In the genomic region with DNA sequence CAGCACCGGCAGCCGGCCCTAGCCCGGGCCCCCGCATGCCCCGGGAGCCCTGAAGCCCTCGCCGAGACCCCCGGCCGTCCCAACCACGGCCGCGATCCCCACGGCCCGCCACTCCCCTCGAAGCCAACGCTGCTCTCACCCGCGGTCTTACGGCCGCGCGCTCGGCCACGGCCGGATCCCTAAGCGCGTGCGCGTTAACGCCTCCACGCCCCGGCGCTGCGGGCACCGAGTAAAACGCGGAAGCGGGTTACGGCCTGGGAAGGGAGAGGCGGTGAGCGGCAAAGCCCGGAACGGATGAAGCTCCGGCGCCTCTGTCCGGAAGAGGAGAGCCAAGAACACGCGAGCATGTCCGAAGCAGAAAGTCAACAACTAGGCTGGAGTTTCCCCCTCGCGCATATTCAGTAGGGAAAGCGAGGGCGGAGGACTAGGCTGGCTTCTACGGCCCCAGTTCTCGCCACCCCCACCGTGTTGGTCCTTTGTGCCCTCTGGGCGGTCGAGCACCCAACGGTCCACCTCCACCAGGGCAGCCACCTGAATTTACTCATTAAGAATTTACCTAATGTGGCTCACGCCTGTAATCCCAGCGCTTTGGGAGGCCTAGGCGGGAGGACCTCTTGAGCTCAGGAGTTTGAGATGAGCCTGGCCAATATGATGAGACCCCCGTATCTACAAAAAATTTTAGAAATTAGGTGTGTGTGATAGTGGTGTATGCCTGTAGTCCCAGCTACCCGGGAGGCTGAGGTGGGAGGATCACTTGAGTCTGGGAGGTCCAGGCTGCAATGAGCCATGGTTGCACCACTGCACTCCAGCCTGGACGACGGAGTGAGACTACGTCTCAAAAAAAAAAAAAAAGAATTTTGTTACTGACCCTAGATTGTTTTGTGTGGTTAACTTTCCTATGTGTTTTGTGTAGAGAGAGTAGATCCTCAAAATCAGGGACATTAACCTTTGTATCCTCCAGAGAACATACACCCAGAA, we compare ENCODE assay signal across 1 cellular context.
TF ChIP-seq lines count a peak whose summit lies in the region.

A gene (minus strand): TSS at position 169 of the 978 bp plus-strand sequence. CDS start 1,177 bp downstream, outside the sequence.

TF ChIP-seq in HepG2, 621 proteins besides CTCF, POLR2A, EP300 and RAD21 (continued from another document and continues in another):
- TF ChIP-seq, protein P1, sequence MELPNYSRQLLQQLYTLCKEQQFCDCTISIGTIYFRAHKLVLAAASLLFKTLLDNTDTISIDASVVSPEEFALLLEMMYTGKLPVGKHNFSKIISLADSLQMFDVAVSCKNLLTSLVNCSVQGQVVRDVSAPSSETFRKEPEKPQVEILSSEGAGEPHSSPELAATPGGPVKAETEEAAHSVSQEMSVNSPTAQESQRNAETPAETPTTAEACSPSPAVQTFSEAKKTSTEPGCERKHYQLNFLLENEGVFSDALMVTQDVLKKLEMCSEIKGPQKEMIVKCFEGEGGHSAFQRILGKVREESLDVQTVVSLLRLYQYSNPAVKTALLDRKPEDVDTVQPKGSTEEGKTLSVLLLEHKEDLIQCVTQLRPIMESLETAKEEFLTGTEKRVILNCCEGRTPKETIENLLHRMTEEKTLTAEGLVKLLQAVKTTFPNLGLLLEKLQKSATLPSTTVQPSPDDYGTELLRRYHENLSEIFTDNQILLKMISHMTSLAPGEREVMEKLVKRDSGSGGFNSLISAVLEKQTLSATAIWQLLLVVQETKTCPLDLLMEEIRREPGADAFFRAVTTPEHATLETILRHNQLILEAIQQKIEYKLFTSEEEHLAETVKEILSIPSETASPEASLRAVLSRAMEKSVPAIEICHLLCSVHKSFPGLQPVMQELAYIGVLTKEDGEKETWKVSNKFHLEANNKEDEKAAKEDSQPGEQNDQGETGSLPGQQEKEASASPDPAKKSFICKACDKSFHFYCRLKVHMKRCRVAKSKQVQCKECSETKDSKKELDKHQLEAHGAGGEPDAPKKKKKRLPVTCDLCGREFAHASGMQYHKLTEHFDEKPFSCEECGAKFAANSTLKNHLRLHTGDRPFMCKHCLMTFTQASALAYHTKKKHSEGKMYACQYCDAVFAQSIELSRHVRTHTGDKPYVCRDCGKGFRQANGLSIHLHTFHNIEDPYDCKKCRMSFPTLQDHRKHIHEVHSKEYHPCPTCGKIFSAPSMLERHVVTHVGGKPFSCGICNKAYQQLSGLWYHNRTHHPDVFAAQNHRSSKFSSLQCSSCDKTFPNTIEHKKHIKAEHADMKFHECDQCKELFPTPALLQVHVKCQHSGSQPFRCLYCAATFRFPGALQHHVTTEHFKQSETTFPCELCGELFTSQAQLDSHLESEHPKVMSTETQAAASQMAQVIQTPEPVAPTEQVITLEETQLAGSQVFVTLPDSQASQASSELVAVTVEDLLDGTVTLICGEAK (IDR thresholded peaks at IDR 0.05) = no peak
- TF ChIP-seq, protein P1 (CRISPR knock-in tag; IDR thresholded peaks at IDR 0.05) = peak; percentile 87
- TF ChIP-seq, protein P2, sequence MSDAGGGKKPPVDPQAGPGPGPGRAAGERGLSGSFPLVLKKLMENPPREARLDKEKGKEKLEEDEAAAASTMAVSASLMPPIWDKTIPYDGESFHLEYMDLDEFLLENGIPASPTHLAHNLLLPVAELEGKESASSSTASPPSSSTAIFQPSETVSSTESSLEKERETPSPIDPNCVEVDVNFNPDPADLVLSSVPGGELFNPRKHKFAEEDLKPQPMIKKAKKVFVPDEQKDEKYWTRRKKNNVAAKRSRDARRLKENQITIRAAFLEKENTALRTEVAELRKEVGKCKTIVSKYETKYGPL (CRISPR knock-in tag; IDR thresholded peaks at IDR 0.05) = peak; percentile 58; the same call in 1 of the 2 replicates
- TF ChIP-seq ZFP36L2 (CRISPR knock-in tag; IDR thresholded peaks at IDR 0.05) (0 out of 2 replicates have a peak, but pooled peaks have one; percentile 87), HNRNPLL (IDR thresholded peaks at IDR 0.05; ENCODE audit: low read depth, low read length, poor library complexity, severe bottlenecking) (peak; percentile 86), TOPORS (CRISPR knock-in tag; IDR thresholded peaks at IDR 0.05) (peak; percentile 99), STAT5B (CRISPR knock-in tag; IDR thresholded peaks at IDR 0.05) (peak; percentile 95; the same call in 1 of the 2 replicates), HDAC6 (IDR thresholded peaks at IDR 0.05; ENCODE audit: low read depth, low read length) (no peak), POGZ (CRISPR knock-in tag; IDR thresholded peaks at IDR 0.05) (peak; percentile 98), IKZF1 (IDR thresholded peaks at IDR 0.05) (no peak), HDAC1 (CRISPR knock-in tag; IDR thresholded peaks at IDR 0.05) (peak; percentile 98), ZNF101 (CRISPR knock-in tag; IDR thresholded peaks at IDR 0.05; ENCODE audit: borderline replicate concordance, low read depth) (peak; percentile 87; the same call in 1 of the 2 replicates), HOXA5 (CRISPR knock-in tag; IDR thresholded peaks at IDR 0.05) (peak; percentile 98), NR2C2 (CRISPR knock-in tag; IDR thresholded peaks at IDR 0.05; ENCODE audit: borderline replicate concordance) (peak; percentile 76)
- TF ChIP-seq, protein P3, sequence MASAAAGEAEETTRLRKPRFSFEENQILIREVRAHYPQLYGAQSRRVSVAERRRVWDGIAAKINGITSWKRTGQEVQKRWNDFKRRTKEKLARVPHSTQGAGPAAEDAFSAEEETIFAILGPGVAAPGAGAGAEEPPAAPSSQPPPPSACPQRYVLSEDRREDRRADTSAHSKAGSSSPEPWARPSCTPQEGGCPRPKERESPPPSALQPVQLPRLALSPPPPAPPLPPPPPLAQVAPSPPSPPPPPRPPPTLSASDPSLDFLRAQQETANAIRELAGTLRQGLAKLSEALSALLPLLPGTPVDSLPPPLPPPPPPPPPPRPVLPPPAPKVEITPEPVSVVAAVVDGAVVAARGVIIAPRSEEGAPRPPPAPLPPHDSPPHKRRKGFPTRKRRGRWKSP (CRISPR knock-in tag; IDR thresholded peaks at IDR 0.05) = peak; percentile 94
- TF ChIP-seq, protein P4, sequence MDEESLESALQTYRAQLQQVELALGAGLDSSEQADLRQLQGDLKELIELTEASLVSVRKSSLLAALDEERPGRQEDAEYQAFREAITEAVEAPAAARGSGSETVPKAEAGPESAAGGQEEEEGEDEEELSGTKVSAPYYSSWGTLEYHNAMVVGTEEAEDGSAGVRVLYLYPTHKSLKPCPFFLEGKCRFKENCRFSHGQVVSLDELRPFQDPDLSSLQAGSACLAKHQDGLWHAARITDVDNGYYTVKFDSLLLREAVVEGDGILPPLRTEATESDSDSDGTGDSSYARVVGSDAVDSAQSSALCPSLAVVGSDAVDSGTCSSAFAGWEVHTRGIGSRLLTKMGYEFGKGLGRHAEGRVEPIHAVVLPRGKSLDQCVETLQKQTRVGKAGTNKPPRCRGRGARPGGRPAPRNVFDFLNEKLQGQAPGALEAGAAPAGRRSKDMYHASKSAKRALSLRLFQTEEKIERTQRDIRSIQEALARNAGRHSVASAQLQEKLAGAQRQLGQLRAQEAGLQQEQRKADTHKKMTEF (CRISPR knock-in tag; IDR thresholded peaks at IDR 0.05) = peak; percentile 98
- TF ChIP-seq, protein P5, sequence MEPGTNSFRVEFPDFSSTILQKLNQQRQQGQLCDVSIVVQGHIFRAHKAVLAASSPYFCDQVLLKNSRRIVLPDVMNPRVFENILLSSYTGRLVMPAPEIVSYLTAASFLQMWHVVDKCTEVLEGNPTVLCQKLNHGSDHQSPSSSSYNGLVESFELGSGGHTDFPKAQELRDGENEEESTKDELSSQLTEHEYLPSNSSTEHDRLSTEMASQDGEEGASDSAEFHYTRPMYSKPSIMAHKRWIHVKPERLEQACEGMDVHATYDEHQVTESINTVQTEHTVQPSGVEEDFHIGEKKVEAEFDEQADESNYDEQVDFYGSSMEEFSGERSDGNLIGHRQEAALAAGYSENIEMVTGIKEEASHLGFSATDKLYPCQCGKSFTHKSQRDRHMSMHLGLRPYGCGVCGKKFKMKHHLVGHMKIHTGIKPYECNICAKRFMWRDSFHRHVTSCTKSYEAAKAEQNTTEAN (CRISPR knock-in tag; conservative IDR thresholded peaks at IDR 0.05) = peak; percentile 78
- TF ChIP-seq, protein P6, sequence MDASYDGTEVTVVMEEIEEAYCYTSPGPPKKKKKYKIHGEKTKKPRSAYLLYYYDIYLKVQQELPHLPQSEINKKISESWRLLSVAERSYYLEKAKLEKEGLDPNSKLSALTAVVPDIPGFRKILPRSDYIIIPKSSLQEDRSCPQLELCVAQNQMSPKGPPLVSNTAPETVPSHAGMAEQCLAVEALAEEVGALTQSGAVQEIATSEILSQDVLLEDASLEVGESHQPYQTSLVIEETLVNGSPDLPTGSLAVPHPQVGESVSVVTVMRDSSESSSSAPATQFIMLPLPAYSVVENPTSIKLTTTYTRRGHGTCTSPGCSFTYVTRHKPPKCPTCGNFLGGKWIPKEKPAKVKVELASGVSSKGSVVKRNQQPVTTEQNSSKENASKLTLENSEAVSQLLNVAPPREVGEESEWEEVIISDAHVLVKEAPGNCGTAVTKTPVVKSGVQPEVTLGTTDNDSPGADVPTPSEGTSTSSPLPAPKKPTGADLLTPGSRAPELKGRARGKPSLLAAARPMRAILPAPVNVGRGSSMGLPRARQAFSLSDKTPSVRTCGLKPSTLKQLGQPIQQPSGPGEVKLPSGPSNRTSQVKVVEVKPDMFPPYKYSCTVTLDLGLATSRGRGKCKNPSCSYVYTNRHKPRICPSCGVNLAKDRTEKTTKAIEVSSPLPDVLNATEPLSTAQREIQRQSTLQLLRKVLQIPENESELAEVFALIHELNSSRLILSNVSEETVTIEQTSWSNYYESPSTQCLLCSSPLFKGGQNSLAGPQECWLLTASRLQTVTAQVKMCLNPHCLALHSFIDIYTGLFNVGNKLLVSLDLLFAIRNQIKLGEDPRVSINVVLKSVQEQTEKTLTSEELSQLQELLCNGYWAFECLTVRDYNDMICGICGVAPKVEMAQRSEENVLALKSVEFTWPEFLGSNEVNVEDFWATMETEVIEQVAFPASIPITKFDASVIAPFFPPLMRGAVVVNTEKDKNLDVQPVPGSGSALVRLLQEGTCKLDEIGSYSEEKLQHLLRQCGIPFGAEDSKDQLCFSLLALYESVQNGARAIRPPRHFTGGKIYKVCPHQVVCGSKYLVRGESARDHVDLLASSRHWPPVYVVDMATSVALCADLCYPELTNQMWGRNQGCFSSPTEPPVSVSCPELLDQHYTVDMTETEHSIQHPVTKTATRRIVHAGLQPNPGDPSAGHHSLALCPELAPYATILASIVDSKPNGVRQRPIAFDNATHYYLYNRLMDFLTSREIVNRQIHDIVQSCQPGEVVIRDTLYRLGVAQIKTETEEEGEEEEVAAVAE (CRISPR knock-in tag; IDR thresholded peaks at IDR 0.05; ENCODE audit: borderline replicate concordance) = peak; percentile 91
- TF ChIP-seq, protein P7, sequence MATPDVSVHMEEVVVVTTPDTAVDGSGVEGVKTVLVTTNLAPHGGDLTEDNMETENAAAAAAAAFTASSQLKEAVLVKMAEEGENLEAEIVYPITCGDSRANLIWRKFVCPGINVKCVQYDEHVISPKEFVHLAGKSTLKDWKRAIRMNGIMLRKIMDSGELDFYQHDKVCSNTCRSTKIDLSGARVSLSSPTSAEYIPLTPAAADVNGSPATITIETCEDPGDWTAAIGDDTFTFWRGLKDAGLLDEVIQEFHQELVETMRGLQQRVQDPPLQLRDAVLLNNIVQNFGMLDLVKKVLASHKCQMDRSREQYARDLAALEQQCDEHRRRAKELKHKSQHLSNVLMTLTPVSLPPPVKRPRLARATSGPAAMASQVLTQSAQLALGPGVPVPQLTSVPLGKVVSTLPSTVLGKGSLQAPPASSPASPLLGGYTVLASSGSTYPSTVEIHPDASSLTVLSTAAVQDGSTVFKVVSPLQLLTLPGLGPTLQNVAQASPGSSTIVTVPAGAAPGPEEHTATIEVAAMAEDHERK (CRISPR knock-in tag; IDR thresholded peaks at IDR 0.05; ENCODE audit: low read depth) = peak; percentile 80
- TF ChIP-seq, protein P8, sequence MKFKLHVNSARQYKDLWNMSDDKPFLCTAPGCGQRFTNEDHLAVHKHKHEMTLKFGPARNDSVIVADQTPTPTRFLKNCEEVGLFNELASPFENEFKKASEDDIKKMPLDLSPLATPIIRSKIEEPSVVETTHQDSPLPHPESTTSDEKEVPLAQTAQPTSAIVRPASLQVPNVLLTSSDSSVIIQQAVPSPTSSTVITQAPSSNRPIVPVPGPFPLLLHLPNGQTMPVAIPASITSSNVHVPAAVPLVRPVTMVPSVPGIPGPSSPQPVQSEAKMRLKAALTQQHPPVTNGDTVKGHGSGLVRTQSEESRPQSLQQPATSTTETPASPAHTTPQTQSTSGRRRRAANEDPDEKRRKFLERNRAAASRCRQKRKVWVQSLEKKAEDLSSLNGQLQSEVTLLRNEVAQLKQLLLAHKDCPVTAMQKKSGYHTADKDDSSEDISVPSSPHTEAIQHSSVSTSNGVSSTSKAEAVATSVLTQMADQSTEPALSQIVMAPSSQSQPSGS (CRISPR knock-in tag; IDR thresholded peaks at IDR 0.05) = peak; percentile 98
